ENCODE assay signal across 11 cellular contexts in the genomic region with DNA sequence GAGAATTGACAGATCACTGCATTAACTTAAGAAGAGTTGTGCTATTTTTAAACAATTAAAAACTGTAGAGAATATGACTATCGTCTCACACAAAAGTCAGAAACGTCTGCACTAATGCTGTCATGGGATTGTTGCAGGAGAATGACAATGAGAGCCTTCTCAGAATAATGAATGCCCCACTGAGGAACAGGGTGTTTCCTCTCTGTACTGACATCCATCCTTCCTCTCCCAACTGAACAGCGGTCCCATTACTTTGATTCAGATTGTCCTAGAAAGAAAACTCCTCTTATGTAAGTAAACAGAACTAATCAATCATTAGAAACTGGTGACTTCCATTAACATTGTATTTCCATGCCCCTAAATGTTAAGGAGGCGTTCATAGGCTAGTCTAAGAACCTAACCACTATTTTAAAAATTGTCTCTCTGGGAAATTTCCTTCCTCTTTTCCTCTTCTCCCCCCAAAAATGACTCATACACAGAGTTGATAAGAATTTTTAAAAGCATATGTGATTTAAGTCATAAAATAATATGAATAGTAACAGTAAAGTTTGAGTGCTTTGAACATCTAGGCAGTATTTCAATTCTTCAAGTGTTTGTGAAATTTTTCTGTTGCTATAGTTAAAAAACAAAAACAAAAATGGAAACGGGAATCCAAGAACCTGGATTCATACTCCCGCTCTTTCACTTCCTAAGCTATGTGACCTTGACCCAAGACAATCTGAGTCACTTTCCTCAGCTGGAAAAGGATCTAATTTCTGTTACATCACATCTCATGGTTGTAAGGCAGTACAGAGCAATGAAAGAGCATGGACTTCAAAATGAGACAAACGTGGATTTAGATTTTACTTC. TPM values are rescaled to one million over a fixed set of nuclear protein-coding genes. Genes with fewer than 3 reads are reported as not detected.
A peak's percentile ranks its signal among the peaks of the same experiment; 100 is the strongest.
DNase-seq lines count a peak whose midpoint lies in the region; ATAC-seq and TF ChIP-seq lines count a peak whose summit lies in the region.
"Had no signal": no experiment of that assay in that cellular context is flagged by ENCODE, and none has a peak within 500 bp of the region (broad histone marks: within the 10 kb centered on the region; RNA-seq: fewer than 3 reads in every experiment).

No MANE protein-coding gene starts in this region.

- H3K4me3 ChIP-seq in left ventricle myocardium inferior: no peak overlapping the region
- H3K4me3 ChIP-seq in astrocyte of the cerebellum (ENCODE audit: low read depth, low read length): no peak overlapping the region
- H3K4me3 ChIP-seq in kidney epithelial cell (ENCODE audit: low read depth, low read length): no peak overlapping the region
- H3K4me3 ChIP-seq in Karpas-422 (ENCODE audit: low read length): no peak overlapping the region
- H3K4me3 ChIP-seq: psoas muscle had no signal

- no peaks in the 10 kb centered on the region for H3K9me3 ChIP-seq in left ventricle myocardium inferior (replicated peaks)
- H3K9me3 ChIP-seq in Karpas-422 (ENCODE audit: low read length): no peaks in the 10 kb centered on the region
- H3K9me3 ChIP-seq: psoas muscle had no signal

- DNase-seq in Right ventricle myocardium inferior (ENCODE audit: missing footprints): no peak
- no peak for DNase-seq in left ventricle myocardium inferior
- DNase-seq in astrocyte of the cerebellum (ENCODE audit: low read depth): peak; percentile 74
- peak; percentile 65 for DNase-seq in kidney epithelial cell (ENCODE audit: low read depth)
- no peak for DNase-seq in Karpas-422
- no peak for DNase-seq in epidermal melanocyte (ENCODE audit: insufficient read length, low spot score)
- DNase-seq in cerebellar nuclear complex (lab: John Stamatoyannopoulos, UW): no peak
- DNase-seq: NCI-H1930; psoas muscle; stimulated activated CD8-positive, alpha-beta memory T cell treated with anti-CD3 and anti-CD28 coated beads, Interleukin-4, amount 100 ng/mL, for 48 hours had no signal

- no peak overlapping the region for H3K4me2 ChIP-seq in Karpas-422 (ENCODE audit: low read depth, low read length, poor library complexity, severe bottlenecking)

- in situ Hi-C loops in astrocyte of the cerebellum (cut with HindIII; ENCODE audit: low sequenced_read_pairs): no loop called here

- TF ChIP-seq CTCF in left ventricle myocardium inferior (IDR thresholded peaks at IDR 0.05; ENCODE audit: borderline replicate concordance): no peak
- no peak for TF ChIP-seq CTCF in astrocyte of the cerebellum (IDR thresholded peaks at IDR 0.05; ENCODE audit: low read depth, low read length, missing control alignments)
- no peak for TF ChIP-seq CTCF in kidney epithelial cell (IDR thresholded peaks at IDR 0.05; ENCODE audit: insufficient read depth, low read length, poor library complexity, severe bottlenecking)

- ATAC-seq in Right ventricle myocardium inferior (peak; percentile 88), HG03460 (IDR thresholded peaks at IDR 0.05; ENCODE audit: unreplicated experiment) (no peak)

- H3K9ac ChIP-seq in Karpas-422 (ENCODE audit: low read length): no peak overlapping the region

- H3K4me1 ChIP-seq in left ventricle myocardium inferior: no peaks in the 10 kb centered on the region
- H3K4me1 ChIP-seq in Karpas-422 (ENCODE audit: low read length): no peaks in the 10 kb centered on the region
- H3K4me1 ChIP-seq: psoas muscle had no signal

- no peaks in the 10 kb centered on the region for H3K79me2 ChIP-seq in Karpas-422 (ENCODE audit: low read length)

- H3K27ac ChIP-seq in left ventricle myocardium inferior (replicated peaks): no peak overlapping the region
- H3K27ac ChIP-seq in Karpas-422 (ENCODE audit: low read length): no peak overlapping the region
- H3K27ac ChIP-seq: psoas muscle had no signal

- intact Hi-C loops in Right ventricle myocardium inferior (cut with DNase I) (no loop called here), left ventricle myocardium inferior (cut with micrococcal nuclease) (no loop called here)

- no peaks in the 10 kb centered on the region for H4K20me1 ChIP-seq in Karpas-422 (ENCODE audit: insufficient read depth, low read depth, low read length)

- H3K9me2 ChIP-seq in Karpas-422 (replicated peaks; ENCODE audit: insufficient read depth, low read length): no peaks in the 10 kb centered on the region

- no peak overlapping the region for H2AFZ ChIP-seq in Karpas-422 (ENCODE audit: low read length)

- H3K36me3 ChIP-seq in left ventricle myocardium inferior: no peaks in the 10 kb centered on the region
- H3K36me3 ChIP-seq in kidney epithelial cell (ENCODE audit: control insufficient read depth, insufficient read depth, low read length): no peaks in the 10 kb centered on the region
- H3K36me3 ChIP-seq in Karpas-422 (ENCODE audit: insufficient read depth, low read length): no peaks in the 10 kb centered on the region

- H3K27me3 ChIP-seq in left ventricle myocardium inferior (ENCODE audit: low read depth) (peaks cover 6% of the 10 kb centered on the region), kidney epithelial cell (ENCODE audit: control insufficient read depth, insufficient read depth, low read length) (no peaks in the 10 kb centered on the region), Karpas-422 (ENCODE audit: low read length) (no peaks in the 10 kb centered on the region)

RNA-seq across cellular contexts. Expression of gene MACC1, which starts 12.7 kb away (rescaled TPM):
- total RNA-seq in Right ventricle myocardium inferior (0.16 TPM), left ventricle myocardium inferior (0.03 TPM), kidney epithelial cell (57.5 and 61.7 TPM in 2 replicates)
- total RNA-seq in Karpas-422 (2014; rRNA removed; shearing (Covaris generic); ENCODE audit: low replicate concordance): 30.4 and 49.9 TPM in 2 replicates

Comparison
In these comparisons a context has a peak if more than half of its experiments do, and no peak if none do; other contexts are left out.
1. DNase-seq: peak in astrocyte of the cerebellum (single experiment) and kidney epithelial cell (single experiment); none in Right ventricle myocardium inferior (single experiment), left ventricle myocardium inferior (single experiment), Karpas-422 (single experiment), epidermal melanocyte (single experiment) and cerebellar nuclear complex (0 of 2).
2. RNA of gene MACC1, which starts 12.7 kb away (total RNA-seq): 57.5 to 61.7 TPM in kidney epithelial cell and 30.4 to 49.9 TPM in Karpas-422; 0.16 TPM in Right ventricle myocardium inferior (single experiment) and 0.03 TPM in left ventricle myocardium inferior (single experiment); every median in the first group is over 10 times any median in the second.